Comparison of ENCODE assay signal across 26 cellular contexts in genomic region chr14:81859071-81859470, GRCh38.
"Had no signal": no experiment of that assay in that cellular context is flagged by ENCODE, and none has a peak within 500 bp of the region (broad histone marks: within the 10 kb centered on the region; RNA-seq: fewer than 3 reads in every experiment).

No MANE protein-coding gene starts in this region.

- H3K4me3 ChIP-seq: coronary artery, esophagus squamous epithelium, gastroesophageal sphincter had no signal

- H3K27me3 ChIP-seq: brain microvascular endothelial cell, esophagus squamous epithelium, gastroesophageal sphincter had no signal

- H3K36me3 ChIP-seq: brain microvascular endothelial cell, esophagus squamous epithelium, gastroesophageal sphincter, WERI-Rb-1 had no signal

- DNase-seq: activated B cell treated with CpG ODN at 0.5 μM for 24 hours; activated CD4-positive, alpha-beta T cell treated with anti-CD3 and anti-CD28 coated beads for 48 hours; activated CD4-positive, alpha-beta T cell treated with anti-CD3 and anti-CD28 coated beads, Interleukin-2, amount 50 U/mL, for 1 hour; activated CD4-positive, alpha-beta T cell treated with anti-CD3 and anti-CD28 coated beads, Interleukin-2, amount 50 U/mL, for 48 hours; activated CD8-positive, alpha-beta memory T cell treated with anti-CD3 and anti-CD28 coated beads for 24 hours; activated CD8-positive, alpha-beta T cell treated with anti-CD3 and anti-CD28 coated beads for 36 hours; activated effector memory CD4-positive, alpha-beta T cell treated with Interleukin-2 at 50 U/mL for 16 hours; activated gamma-delta T cell treated with Interleukin-2 at 50 U/mL for 16 hours; activated naive CD4-positive, alpha-beta T cell treated with anti-CD3 and anti-CD28 coated beads, Interleukin-2, amount 50 U/mL, for 16 hours; activated naive CD4-positive, alpha-beta T cell treated with Interleukin-2 at 50 U/mL for 16 hours; activated T-cell treated with anti-CD3 and anti-CD28 coated beads, Interleukin-2, amount 50 U/mL, for 4 hours; amniotic stem cell; brain microvascular endothelial cell; effector CD4-positive, alpha-beta T cell; effector memory CD8-positive, alpha-beta T cell; esophagus squamous epithelium; foreskin melanocyte; T-helper 1 cell; T-helper 17 cell; T1000; WERI-Rb-1 had no signal

- H3K4me1 ChIP-seq: esophagus squamous epithelium, gastroesophageal sphincter had no signal

- ATAC-seq: activated CD4-positive, CD25-positive, alpha-beta regulatory T cell treated with anti-CD3 and anti-CD28 coated beads, Interleukin-2, amount 50 U/mL, for 24 hours; activated CD8-positive, alpha-beta T cell treated with anti-CD3 and anti-CD28 coated beads for 36 hours; activated T-cell treated with anti-CD3 and anti-CD28 coated beads, Interleukin-2, amount 50 U/mL, for 4 hours; activated T-helper 17 cell treated with anti-CD3 and anti-CD28 coated beads, Interleukin-2, amount 50 U/mL, for 72 hours; effector memory CD8-positive, alpha-beta T cell; gastroesophageal sphincter; T-helper 17 cell had no signal

- H3K27ac ChIP-seq: brain microvascular endothelial cell, coronary artery, epithelial cell of prostate, esophagus squamous epithelium, gastroesophageal sphincter, WERI-Rb-1 had no signal
